In genomic region chr15:92290359-92290992, GRCh38 we compare ENCODE assay signal across 17 cellular contexts.
DNase-seq lines count a peak whose midpoint lies in the region; ATAC-seq and TF ChIP-seq lines count a peak whose summit lies in the region.
"Had no signal": no experiment of that assay in that cellular context is flagged by ENCODE, and none has a peak within 500 bp of the region (broad histone marks: within the 10 kb centered on the region; RNA-seq: fewer than 3 reads in every experiment).

No MANE protein-coding gene starts in this region.

- 52 to 80% (median 60%) methylated on average over 5 of the region's 5 CpGs for WGBS in heart left ventricle, 4 donors

- H3K36me3 ChIP-seq in heart left ventricle, result no peaks in the 10 kb centered on the region
- no peaks in the 10 kb centered on the region for H3K36me3 ChIP-seq in left ventricle myocardium inferior
- no peaks in the 10 kb centered on the region for H3K36me3 ChIP-seq in vagina
- H3K36me3 ChIP-seq: HAP-1 had no signal

- TF ChIP-seq CTCF in heart left ventricle (IDR thresholded peaks at IDR 0.05) (no peak), left ventricle myocardium inferior (IDR thresholded peaks at IDR 0.05; ENCODE audit: borderline replicate concordance) (no peak), vagina (IDR thresholded peaks at IDR 0.05) (no peak)

- no peaks in the 10 kb centered on the region for H3K9me3 Mint-ChIP-seq in activated CD8-positive, alpha-beta memory T cell treated with anti-CD3 and anti-CD28 coated beads, Interleukin-2, amount 10 ng/mL, durations not matched to agents 7 days and 5 days (ENCODE audit: low read depth)
- no peaks in the 10 kb centered on the region for H3K9me3 Mint-ChIP-seq in activated T-helper 1 cell treated with anti-CD3 and anti-CD28 coated beads, Interleukin-12 subunit alpha, Interleukin-12 subunit beta, Interleukin-2, Interleukin-4 antibody, amounts not matched to agents 30 ng/mL and 10 ng/mL and 1 ng/mL, durations not matched to agents 14 hours and 24 hours and 36 hours
- H3K9me3 Mint-ChIP-seq: CD4-positive, alpha-beta memory T cell had no signal

- DNase-seq in heart left ventricle, result peak in 1 of 5 donors; percentile 27
- DNase-seq in left ventricle myocardium inferior, result no peak
- peak; percentile 72 for DNase-seq in NCI-H446 treated with DMSO at 0.1 percent for 48 hours (lab: John Stamatoyannopoulos, UW)
- DNase-seq in left ventricle myocardium superior, result no peak
- DNase-seq in vagina (ENCODE audit: extremely low spot score in 2 of 2), result peak; percentile 13 to 64
- no peak for DNase-seq in activated CD8-positive, alpha-beta memory T cell treated with anti-CD3 and anti-CD28 coated beads, Interleukin-2, amount 10 ng/mL, durations not matched to agents 7 days and 5 days
- DNase-seq in activated T-helper 1 cell treated with anti-CD3 and anti-CD28 coated beads, Interleukin-12 subunit alpha, Interleukin-12 subunit beta, Interleukin-2, Interleukin-4 antibody, amounts not matched to agents 30 ng/mL and 10 ng/mL and 1 ng/mL, durations not matched to agents 14 hours and 24 hours and 36 hours (ENCODE audit: low spot score), result no peak
- no peak for DNase-seq in NCI-H1694 treated with DMSO at 0.1 percent for 48 hours (lab: John Stamatoyannopoulos, UW)
- DNase-seq: C1 segment of cervical spinal cord; Calu3; CD4-positive, alpha-beta memory T cell; COR-L47; DMS53; DMS79 treated with DMSO at 0.1 percent for 48 hours; GOT3; HFFc6 had no signal

- CTCF ChIA-PET in activated CD8-positive, alpha-beta memory T cell treated with anti-CD3 and anti-CD28 coated beads, Interleukin-2, amount 10 ng/mL, durations not matched to agents 7 days and 5 days (lab: Charles Lee), result no interaction called here

- intact Hi-C loops in heart left ventricle (cut with DNase I) (loop anchor here in 1 of 10 donors (10.0 kb wide), 1 partner anchor 64 kb away; no protein-coding TSS in a partner anchor), left ventricle myocardium inferior (cut with micrococcal nuclease) (no loop called here), left ventricle myocardium superior (cut with micrococcal nuclease) (no loop called here), vagina (cut with DNase I) (no loop called here)
- intact Hi-C loops in activated T-helper 1 cell treated with anti-CD3 and anti-CD28 coated beads, Interleukin-12 subunit alpha, Interleukin-12 subunit beta, Interleukin-2, Interleukin-4 antibody, amounts not matched to agents 30 ng/mL and 10 ng/mL and 1 ng/mL, durations not matched to agents 14 hours and 24 hours and 36 hours (cut with micrococcal nuclease), result no loop called here

- H3K27me3 ChIP-seq in heart left ventricle, result no peaks in the 10 kb centered on the region
- H3K27me3 ChIP-seq in left ventricle myocardium inferior (ENCODE audit: low read depth), result peaks cover 9% of the 10 kb centered on the region
- no peaks in the 10 kb centered on the region for H3K27me3 ChIP-seq in vagina

- H3K4me3 Mint-ChIP-seq in activated CD8-positive, alpha-beta memory T cell treated with anti-CD3 and anti-CD28 coated beads, Interleukin-2, amount 10 ng/mL, durations not matched to agents 7 days and 5 days, result no peak overlapping the region
- no peak overlapping the region for H3K4me3 Mint-ChIP-seq in activated T-helper 1 cell treated with anti-CD3 and anti-CD28 coated beads, Interleukin-12 subunit alpha, Interleukin-12 subunit beta, Interleukin-2, Interleukin-4 antibody, amounts not matched to agents 30 ng/mL and 10 ng/mL and 1 ng/mL, durations not matched to agents 14 hours and 24 hours and 36 hours
- H3K4me3 Mint-ChIP-seq: CD4-positive, alpha-beta memory T cell; HFFc6 had no signal

- peaks cover 11% of the 10 kb centered on the region for H3K4me1 Mint-ChIP-seq in activated CD8-positive, alpha-beta memory T cell treated with anti-CD3 and anti-CD28 coated beads, Interleukin-2, amount 10 ng/mL, durations not matched to agents 7 days and 5 days
- H3K4me1 Mint-ChIP-seq in activated T-helper 1 cell treated with anti-CD3 and anti-CD28 coated beads, Interleukin-12 subunit alpha, Interleukin-12 subunit beta, Interleukin-2, Interleukin-4 antibody, amounts not matched to agents 30 ng/mL and 10 ng/mL and 1 ng/mL, durations not matched to agents 14 hours and 24 hours and 36 hours (ENCODE audit: low read depth), result peaks cover 5% of the 10 kb centered on the region

- TF ChIP-seq POLR2A in heart left ventricle (IDR thresholded peaks at IDR 0.05) (no peak), vagina (IDR thresholded peaks at IDR 0.05) (no peak)

- peak overlapping the region in 3 of 12 donors; percentile 15 to 54 (median 21) for H3K27ac ChIP-seq in heart left ventricle
- no peak overlapping the region for H3K27ac ChIP-seq in left ventricle myocardium inferior (replicated peaks)
- H3K27ac ChIP-seq in vagina, result no peak overlapping the region

- peak; percentile 69 to 91 (median 84) for ATAC-seq in heart left ventricle
- ATAC-seq in left ventricle myocardium superior, result peak; percentile 90
- ATAC-seq in activated CD8-positive, alpha-beta memory T cell treated with anti-CD3 and anti-CD28 coated beads, Interleukin-2, amount 10 ng/mL, durations not matched to agents 7 days and 5 days, result no peak

- H3K27me3 Mint-ChIP-seq in activated CD8-positive, alpha-beta memory T cell treated with anti-CD3 and anti-CD28 coated beads, Interleukin-2, amount 10 ng/mL, durations not matched to agents 7 days and 5 days, result peaks cover 24% of the 10 kb centered on the region
- peaks cover 5% of the 10 kb centered on the region for H3K27me3 Mint-ChIP-seq in activated T-helper 1 cell treated with anti-CD3 and anti-CD28 coated beads, Interleukin-12 subunit alpha, Interleukin-12 subunit beta, Interleukin-2, Interleukin-4 antibody, amounts not matched to agents 30 ng/mL and 10 ng/mL and 1 ng/mL, durations not matched to agents 14 hours and 24 hours and 36 hours (ENCODE audit: insufficient read depth)

- H3K9me3 ChIP-seq in heart left ventricle (no peaks in the 10 kb centered on the region), left ventricle myocardium inferior (replicated peaks) (no peaks in the 10 kb centered on the region), vagina (no peaks in the 10 kb centered on the region)
- H3K9me3 ChIP-seq: HAP-1 had no signal

- peaks cover 0 to 20% (median 0%) of the 10 kb centered on the region in 12 donors for H3K4me1 ChIP-seq in heart left ventricle
- H3K4me1 ChIP-seq in left ventricle myocardium inferior, result peaks cover 32% of the 10 kb centered on the region
- no peaks in the 10 kb centered on the region for H3K4me1 ChIP-seq in vagina
- H3K4me1 ChIP-seq: HAP-1 had no signal

- no peak overlapping the region for H3K4me3 ChIP-seq in heart left ventricle
- no peak overlapping the region for H3K4me3 ChIP-seq in left ventricle myocardium inferior
- H3K4me3 ChIP-seq in vagina, result no peak overlapping the region
- H3K4me3 ChIP-seq: HAP-1 had no signal

- H3K36me3 Mint-ChIP-seq in activated CD8-positive, alpha-beta memory T cell treated with anti-CD3 and anti-CD28 coated beads, Interleukin-2, amount 10 ng/mL, durations not matched to agents 7 days and 5 days, result no peaks in the 10 kb centered on the region
- no peaks in the 10 kb centered on the region for H3K36me3 Mint-ChIP-seq in activated T-helper 1 cell treated with anti-CD3 and anti-CD28 coated beads, Interleukin-12 subunit alpha, Interleukin-12 subunit beta, Interleukin-2, Interleukin-4 antibody, amounts not matched to agents 30 ng/mL and 10 ng/mL and 1 ng/mL, durations not matched to agents 14 hours and 24 hours and 36 hours (ENCODE audit: low read depth)
- H3K36me3 Mint-ChIP-seq: CD4-positive, alpha-beta memory T cell had no signal

- H3K27ac Mint-ChIP-seq in activated CD8-positive, alpha-beta memory T cell treated with anti-CD3 and anti-CD28 coated beads, Interleukin-2, amount 10 ng/mL, durations not matched to agents 7 days and 5 days, result no peak overlapping the region
- no peak overlapping the region for H3K27ac Mint-ChIP-seq in activated T-helper 1 cell treated with anti-CD3 and anti-CD28 coated beads, Interleukin-12 subunit alpha, Interleukin-12 subunit beta, Interleukin-2, Interleukin-4 antibody, amounts not matched to agents 30 ng/mL and 10 ng/mL and 1 ng/mL, durations not matched to agents 14 hours and 24 hours and 36 hours
- H3K27ac Mint-ChIP-seq: CD4-positive, alpha-beta memory T cell; HFFc6 had no signal

Comparison
In these comparisons a context has a peak if more than half of its experiments do, and no peak if none do; other contexts are left out.
1. DNase-seq: peak in NCI-H446 treated with DMSO at 0.1 percent for 48 hours (single experiment) and vagina (2 of 2); none in left ventricle myocardium inferior (single experiment), left ventricle myocardium superior (single experiment), activated CD8-positive, alpha-beta memory T cell treated with anti-CD3 and anti-CD28 coated beads, Interleukin-2, amount 10 ng/mL, durations not matched to agents 7 days and 5 days (single experiment), activated T-helper 1 cell treated with anti-CD3 and anti-CD28 coated beads, Interleukin-12 subunit alpha, Interleukin-12 subunit beta, Interleukin-2, Interleukin-4 antibody, amounts not matched to agents 30 ng/mL and 10 ng/mL and 1 ng/mL, durations not matched to agents 14 hours and 24 hours and 36 hours (single experiment) and NCI-H1694 treated with DMSO at 0.1 percent for 48 hours (single experiment).